ENCODE assay signal across 8 cellular contexts in the genomic region with DNA sequence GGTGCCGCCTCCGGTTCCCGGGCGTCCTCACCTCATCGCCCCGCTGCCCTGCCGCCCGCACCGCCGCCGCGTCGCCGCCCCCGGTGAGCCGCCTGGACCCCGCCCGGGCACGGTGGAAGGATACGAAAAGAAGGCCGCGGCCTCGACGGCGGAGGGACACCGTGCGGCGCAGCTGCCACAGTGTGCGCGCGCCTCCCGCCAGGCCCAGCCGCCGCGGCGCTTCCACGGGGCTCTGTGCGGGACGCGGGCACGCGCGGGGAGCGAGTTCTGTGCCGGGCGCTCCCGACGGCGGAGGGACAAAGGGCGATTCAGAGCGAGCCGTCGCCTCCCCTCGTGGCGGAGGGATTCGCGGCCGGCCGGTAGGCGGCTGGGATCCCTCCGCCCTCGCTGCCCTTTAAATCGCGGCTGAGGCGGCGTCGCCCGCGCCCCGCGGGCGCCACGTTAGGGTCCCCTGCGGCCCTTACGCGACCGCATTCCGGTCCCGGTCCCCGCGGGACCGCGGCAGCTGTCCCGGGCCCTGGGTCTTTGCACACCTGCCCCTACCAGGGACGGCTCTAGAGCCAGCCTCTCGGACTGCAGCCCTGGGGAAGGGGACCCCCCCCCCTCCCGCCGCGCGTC. TPM values are rescaled to one million over a fixed set of nuclear protein-coding genes. Genes with fewer than 3 reads are reported as not detected.
A peak's percentile ranks its signal among the peaks of the same experiment; 100 is the strongest.
DNase-seq lines count a peak whose midpoint lies in the region; ATAC-seq, FAIRE-seq and TF ChIP-seq lines count a peak whose summit lies in the region.

No MANE protein-coding gene starts in this region.

- H3K79me1 ChIP-seq in H1 (ENCODE audit: low read depth, low read length) (peaks cover 3% of the 10 kb centered on the region; the same call in 1 of the 2 replicates), mesendoderm (ENCODE audit: low read length) (peaks cover 11% of the 10 kb centered on the region)

- H3K56ac ChIP-seq in H1 (replicated peaks; ENCODE audit: insufficient read length, low read depth, low read length) (peak overlapping the region; percentile 92), mesendoderm (ENCODE audit: low read length) (peak overlapping the region; percentile 99)

- peak overlapping the region; percentile 85; the same call in 1 of the 2 replicates for H2BK5ac ChIP-seq in H1 (ENCODE audit: low read depth, low read length)
- H2BK5ac ChIP-seq in mesendoderm (ENCODE audit: low read length), result peak overlapping the region; percentile 99

- H2AFZ ChIP-seq in H1 (ENCODE audit: low read length), result no peak overlapping the region; the same call in 1 of the 2 replicates

- H3K4me1 Mint-ChIP-seq in activated CD8-positive, alpha-beta memory T cell treated with anti-CD3 and anti-CD28 coated beads, Interleukin-2, amount 10 ng/mL, durations not matched to agents 7 days and 5 days, result peaks cover 32% of the 10 kb centered on the region

- no peak for FAIRE-seq in H1 (lab: Jason Lieb, UNC)

- H3K4ac ChIP-seq in H1 (replicated peaks; ENCODE audit: insufficient read length, low read depth, low read length), result peak overlapping the region; percentile 98
- H3K4ac ChIP-seq in mesendoderm (ENCODE audit: low read depth, low read length), result peak overlapping the region; percentile 97

- no peak overlapping the region for H3K14ac ChIP-seq in H1 (ENCODE audit: insufficient read length)

- no peaks in the 10 kb centered on the region for H3K9me3 Mint-ChIP-seq in activated CD8-positive, alpha-beta memory T cell treated with anti-CD3 and anti-CD28 coated beads, Interleukin-2, amount 10 ng/mL, durations not matched to agents 7 days and 5 days (ENCODE audit: low read depth)

- H2BK12ac ChIP-seq in H1 (ENCODE audit: low read depth, low read length), result no peak overlapping the region

- peak overlapping the region; percentile 68 for H3K4me3 Mint-ChIP-seq in activated CD8-positive, alpha-beta memory T cell treated with anti-CD3 and anti-CD28 coated beads, Interleukin-2, amount 10 ng/mL, durations not matched to agents 7 days and 5 days

- peaks cover 7 to 10% of the 10 kb centered on the region in 2 experiments for H4K20me1 ChIP-seq in H1 (replicated peaks in 1 of 2; ENCODE audit: control insufficient read depth in 1 of 2, insufficient read depth in 2 of 2, low read length in 2 of 2)

- peak overlapping the region; percentile 98 for H4K91ac ChIP-seq in H1 (replicated peaks; ENCODE audit: insufficient read length, low read length)

- peak in 1 of 2 experiments; percentile 18; a peak in 1 of 3 replicates for TF ChIP-seq EP300 in H1 (IDR thresholded peaks at IDR 0.05; ENCODE audit: borderline replicate concordance in 1 of 2, low read depth in 2 of 2, low read length in 2 of 2)

- H3K36me3 ChIP-seq in H1 (ENCODE audit: control insufficient read depth in 2 of 4, insufficient read depth in 4 of 4, low read length in 3 of 4) (no peaks in the 10 kb centered on the region), mesendoderm (ENCODE audit: control insufficient read depth, insufficient read depth, low read length) (no peaks in the 10 kb centered on the region)

- H3K9me3 ChIP-seq in H1 (ENCODE audit: insufficient read depth in 2 of 2, low read depth in 1 of 2, low read length in 1 of 2), result no peaks in the 10 kb centered on the region

- H3K18ac ChIP-seq in H1 (ENCODE audit: extremely low read depth, low read length) (peak overlapping the region; percentile 93), mesendoderm (ENCODE audit: low read length) (peak overlapping the region; percentile 89)

- H3K4me2 ChIP-seq in H1 (ENCODE audit: insufficient read depth in 1 of 2, low read depth in 2 of 2, low read length in 2 of 2), result peak overlapping the region; percentile 79 to 93
- peak overlapping the region; percentile 86 for H3K4me2 ChIP-seq in mesendoderm (ENCODE audit: low read length)

- H3K27ac ChIP-seq in H1 (ENCODE audit: low read depth, low read length) (peak overlapping the region; percentile 100), mesendoderm (ENCODE audit: low read depth, low read length) (peak overlapping the region; percentile 99)

- H2BK120ac ChIP-seq in H1 (replicated peaks; ENCODE audit: low read depth, low read length), result no peak overlapping the region
- H2BK120ac ChIP-seq in mesendoderm (ENCODE audit: low read depth, low read length), result peak overlapping the region; percentile 55

- peak overlapping the region; percentile 68 for H3K27ac Mint-ChIP-seq in activated CD8-positive, alpha-beta memory T cell treated with anti-CD3 and anti-CD28 coated beads, Interleukin-2, amount 10 ng/mL, durations not matched to agents 7 days and 5 days

- H3K9ac ChIP-seq in H1 (replicated peaks in 1 of 4; ENCODE audit: extremely low read depth in 1 of 4, low read depth in 3 of 4, low read length in 3 of 4), result peak overlapping the region; percentile 79 to 99 (median 98)
- peak overlapping the region; percentile 96 for H3K9ac ChIP-seq in mesendoderm (ENCODE audit: low read length)

- H4K5ac ChIP-seq in H1 (ENCODE audit: insufficient read length, low read depth, low read length) (peak overlapping the region; percentile 96), mesendoderm (ENCODE audit: low read length) (no peak overlapping the region)

- TF ChIP-seq CTCF in H1 (IDR thresholded peaks at IDR 0.05; ENCODE audit: control extremely low read depth in 1 of 3, insufficient read depth in 1 of 3, low read depth in 1 of 3, low read length in 3 of 3), result no peak

- H3K79me2 ChIP-seq in H1 (ENCODE audit: control insufficient read depth in 1 of 2, insufficient read depth in 2 of 2, low read length in 2 of 2), result peaks cover 21 to 37% of the 10 kb centered on the region in 2 experiments
- H3K79me2 ChIP-seq in mesendoderm (ENCODE audit: control insufficient read depth, insufficient read depth, low read length), result peaks cover 31% of the 10 kb centered on the region

- no peak overlapping the region for H3K23ac ChIP-seq in H1 (ENCODE audit: insufficient read length)
- H3K23ac ChIP-seq in mesendoderm (ENCODE audit: low read length), result peak overlapping the region; percentile 54

- peaks cover 10% of the 10 kb centered on the region; the same call in 1 of the 2 replicates for H3K23me2 ChIP-seq in H1 (ENCODE audit: low read depth, low read length)

- no peaks in the 10 kb centered on the region for H3K36me3 Mint-ChIP-seq in activated CD8-positive, alpha-beta memory T cell treated with anti-CD3 and anti-CD28 coated beads, Interleukin-2, amount 10 ng/mL, durations not matched to agents 7 days and 5 days

- DNase-seq in AG20443 (ENCODE audit: low spot score) (peak; percentile 94), NOMO-1 (lab: John Stamatoyannopoulos, UW; ENCODE audit: unreplicated experiment in 2 of 2) (peak; percentile 66 to 70), H1 (ENCODE audit: low read depth in 1 of 2, low spot score in 2 of 2) (peak; percentile 70 to 93), mesendoderm (peak; percentile 96)
- peak; percentile 78 for DNase-seq in activated CD8-positive, alpha-beta memory T cell treated with anti-CD3 and anti-CD28 coated beads, Interleukin-2, amount 10 ng/mL, durations not matched to agents 7 days and 5 days
- DNase-seq in stimulated activated CD8-positive, alpha-beta memory T cell treated with anti-CD3 and anti-CD28 coated beads, Interleukin-12 subunit alpha, Interleukin-12 subunit beta, amount 100 ng/mL, for 1 hour (ENCODE audit: low read depth), result peak; percentile 65

- H3K27me3 ChIP-seq in H1 (replicated peaks in 1 of 4; ENCODE audit: control insufficient read depth in 3 of 4, extremely low read depth in 1 of 4, insufficient read depth in 3 of 4, low read length in 3 of 4) (peaks cover 0 to 2% (median 0%) of the 10 kb centered on the region in 4 experiments; a peak in 2 of 7 replicates), mesendoderm (ENCODE audit: insufficient read depth, low read length, poor library complexity) (no peaks in the 10 kb centered on the region)

- H4K8ac ChIP-seq in H1 (ENCODE audit: extremely low read depth, insufficient read depth, low read length), result peak overlapping the region; percentile 99
- peak overlapping the region; percentile 88 for H4K8ac ChIP-seq in mesendoderm (ENCODE audit: low read depth, low read length)

- no peak overlapping the region for H2AK5ac ChIP-seq in H1 (ENCODE audit: low read depth, low read length)
- no peak overlapping the region for H2AK5ac ChIP-seq in mesendoderm (ENCODE audit: low read length)

- H3K4me1 ChIP-seq in H1 (replicated peaks in 1 of 4; ENCODE audit: control insufficient read depth in 3 of 4, insufficient read depth in 4 of 4, low read length in 3 of 4), result peaks cover 4 to 20% (median 10%) of the 10 kb centered on the region in 4 experiments
- H3K4me1 ChIP-seq in mesendoderm (ENCODE audit: control insufficient read depth, low read depth, low read length), result peaks cover 2% of the 10 kb centered on the region

- H3K4me3 ChIP-seq in H1 (ENCODE audit: extremely low read depth in 1 of 4, insufficient read depth in 2 of 4, low read depth in 3 of 4, low read length in 4 of 4) (peak overlapping the region; percentile 57 to 99 (median 74)), mesendoderm (ENCODE audit: low read length) (peak overlapping the region; percentile 50)

- peak; percentile 94 to 97 for TF ChIP-seq POLR2A in H1 (IDR thresholded peaks at IDR 0.05; ENCODE audit: control extremely low read depth in 1 of 2, low read depth in 2 of 2, low read length in 2 of 2)

- CTCF ChIA-PET in activated CD8-positive, alpha-beta memory T cell treated with anti-CD3 and anti-CD28 coated beads, Interleukin-2, amount 10 ng/mL, durations not matched to agents 7 days and 5 days (lab: Charles Lee), result no interaction called here
- CTCF ChIA-PET in H1 (lab: Charles Lee; ENCODE audit: partially characterized antibody), result no interaction called here

- WGBS in H1 (ENCODE audit: extremely low coverage in 1 of 2, insufficient coverage in 1 of 2, insufficient read length in 1 of 2, insufficient replicate concordance in 2 of 2, low coverage in 1 of 2, low lambda C conversion rate in 2 of 2, missing lambda C conversion rate in 1 of 2), 2 experiments, result 1% methylated on average over 47 of the region's 90 CpGs; no CpG with 5 or more reads in 1 of the 2 experiments
- no CpG with 5 or more reads among the region's 90 CpGs for WGBS in mesendoderm (ENCODE audit: extremely low coverage, insufficient coverage, low lambda C conversion rate)

- no peak overlapping the region for H2BK15ac ChIP-seq in H1 (ENCODE audit: low read length)
- no peak overlapping the region for H2BK15ac ChIP-seq in mesendoderm (replicated peaks; ENCODE audit: low read depth)

- no peak; a peak in 1 of 4 replicates for TF ChIP-seq RAD21 in H1 (IDR thresholded peaks at IDR 0.05 in 1 of 2, conservative IDR thresholded peaks at IDR 0.05 in 1 of 2; ENCODE audit: low read depth in 2 of 2, low read length in 2 of 2)

- POLR2A ChIA-PET in H1 (lab: Charles Lee; ENCODE audit: partially characterized antibody), result interaction anchor here (0.9 to 5.5 kb wide), 9 partner anchors 8 to 246 kb away, joined by 3 to 39 read pairs (median 4); partner anchors contain the start of gene C11orf24

- no peak overlapping the region for H2BK20ac ChIP-seq in H1 (ENCODE audit: low read length)

- ATAC-seq in GM19023 (IDR thresholded peaks at IDR 0.05; ENCODE audit: unreplicated experiment) (peak; percentile 42), HG03565 (IDR thresholded peaks at IDR 0.05; ENCODE audit: unreplicated experiment) (peak; percentile 47)
- peak; percentile 62 for ATAC-seq in activated CD8-positive, alpha-beta memory T cell treated with anti-CD3 and anti-CD28 coated beads, Interleukin-2, amount 10 ng/mL, durations not matched to agents 7 days and 5 days

- peaks cover 20% of the 10 kb centered on the region for H3K27me3 Mint-ChIP-seq in activated CD8-positive, alpha-beta memory T cell treated with anti-CD3 and anti-CD28 coated beads, Interleukin-2, amount 10 ng/mL, durations not matched to agents 7 days and 5 days

RNA-seq across cellular contexts. Expression of gene KMT5B, which starts 0.6 kb away (rescaled TPM):
- total RNA-seq in activated CD8-positive, alpha-beta memory T cell treated with anti-CD3 and anti-CD28 coated beads, Interleukin-2, amount 10 ng/mL, durations not matched to agents 7 days and 5 days, result 10 to 100 TPM; 15.1 to 20.3 TPM
- 37.5 and 40.8 TPM in 2 replicates for total RNA-seq in H1 (2021; fragmentation: NEBNext Ultra II Directional; extraction: Animal tissue kit (Norgen Biotek cat#: 25700))
- polyA plus RNA-seq in H1 (2011; rRNA removed), result 8.5 and 11.0 TPM in 2 replicates
- 18.2 TPM for polyA plus RNA-seq in H1 (2011; cell fraction: cytosol; rRNA removed)
- 8.2 TPM for polyA plus RNA-seq in H1 (2011; cell fraction: nucleus; rRNA removed)
- 28.2 to 39.3 TPM (median 33.1 TPM) in 4 replicates for polyA plus RNA-seq in H1 (2012, experiment 1 of 2)
- polyA plus RNA-seq in H1 (2012, experiment 2 of 2), result 2.3 TPM
- polyA plus RNA-seq in H1 (2013, experiment 1 of 2), result 23.7 TPM
- 24.4 TPM for polyA plus RNA-seq in H1 (2013, experiment 2 of 2)
- polyA minus RNA-seq in H1 (2011; rRNA and poly(A)+ RNA removed), result 15.2 and 17.7 TPM in 2 replicates
- 20.6 TPM for polyA minus RNA-seq in H1 (2011; cell fraction: cytosol; rRNA and poly(A)+ RNA removed)
- polyA minus RNA-seq in H1 (2011; cell fraction: nucleus; rRNA and poly(A)+ RNA removed), result 22.0 TPM
- 34.7 TPM for polyA plus RNA-seq in mesendoderm (2013, experiment 1 of 2)
- polyA plus RNA-seq in mesendoderm (2013, experiment 2 of 2), result 34.3 TPM

RNA-seq across cellular contexts. Expression of gene C11orf24, which starts 58.1 kb away (rescaled TPM):
- 10 to 100 TPM; 26.4 to 27.0 TPM for total RNA-seq in activated CD8-positive, alpha-beta memory T cell treated with anti-CD3 and anti-CD28 coated beads, Interleukin-2, amount 10 ng/mL, durations not matched to agents 7 days and 5 days
- 45.3 and 45.4 TPM in 2 replicates for total RNA-seq in H1 (2021; fragmentation: NEBNext Ultra II Directional; extraction: Animal tissue kit (Norgen Biotek cat#: 25700))
- 51.7 and 63.5 TPM in 2 replicates for polyA plus RNA-seq in H1 (2011; rRNA removed)
- 41.2 TPM for polyA plus RNA-seq in H1 (2011; cell fraction: cytosol; rRNA removed)
- 46.1 TPM for polyA plus RNA-seq in H1 (2011; cell fraction: nucleus; rRNA removed)
- polyA plus RNA-seq in H1 (2012, experiment 1 of 2), result 31.5 to 47.3 TPM (median 39.6 TPM) in 4 replicates
- 35.9 TPM for polyA plus RNA-seq in H1 (2012, experiment 2 of 2)
- 70.2 TPM for polyA plus RNA-seq in H1 (2013, experiment 1 of 2)
- polyA plus RNA-seq in H1 (2013, experiment 2 of 2), result 79.0 TPM
- 18.7 and 23.8 TPM in 2 replicates for polyA minus RNA-seq in H1 (2011; rRNA and poly(A)+ RNA removed)
- 33.8 TPM for polyA minus RNA-seq in H1 (2011; cell fraction: cytosol; rRNA and poly(A)+ RNA removed)
- 28.2 TPM for polyA minus RNA-seq in H1 (2011; cell fraction: nucleus; rRNA and poly(A)+ RNA removed)
- polyA plus RNA-seq in mesendoderm (2013, experiment 1 of 2), result 60.1 TPM
- polyA plus RNA-seq in mesendoderm (2013, experiment 2 of 2), result 61.6 TPM

Comparison
In these comparisons a context has a peak if more than half of its experiments do, and no peak if none do; other contexts are left out.
1. Peak in every context shown above with its lines: DNase-seq, ATAC-seq, H3K4me3 ChIP-seq and H3K27ac ChIP-seq.